Comparison of ENCODE assay signal across 40 cellular contexts in the genomic region with DNA sequence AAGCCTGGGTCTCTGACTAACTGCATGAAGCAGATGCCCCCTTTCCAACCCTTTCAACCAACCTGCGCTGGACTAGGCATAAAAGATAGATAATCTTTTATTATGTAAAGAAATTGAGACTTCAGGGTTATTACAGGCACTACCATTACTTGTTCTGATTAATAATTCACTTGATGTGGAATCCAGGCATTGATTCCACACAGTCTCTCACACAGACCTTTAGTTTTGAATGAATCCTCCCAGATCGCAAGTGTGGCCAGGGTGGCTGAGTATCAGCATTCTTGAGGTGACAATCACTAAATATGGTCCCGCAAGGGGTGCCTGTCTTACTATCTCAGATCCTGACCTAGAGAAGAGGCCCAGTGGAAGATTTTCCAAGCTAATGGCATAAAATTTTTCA.
"Had no signal": no experiment of that assay in that cellular context is flagged by ENCODE, and none has a peak within 500 bp of the region (broad histone marks: within the 10 kb centered on the region; RNA-seq: fewer than 3 reads in every experiment).

No MANE protein-coding gene starts in this region.

- FAIRE-seq: astrocyte, bronchial epithelial cell had no signal

- H3K27ac Mint-ChIP-seq: activated naive CD4-positive, alpha-beta T cell treated with anti-CD3 and anti-CD28 coated beads for 36 hours; activated naive CD4-positive, alpha-beta T cell treated with anti-CD3 and anti-CD28 coated beads, Interleukin-2, amount 10 ng/mL, durations not matched to agents 7 days and 5 days; activated naive CD4-positive, alpha-beta T cell treated with anti-CD3 and anti-CD28 coated beads, Interleukin-2, amount 50 U/mL, for 24 hours; activated naive CD4-positive, alpha-beta T cell treated with anti-CD3 and anti-CD28 coated beads, Interleukin-2, amount 50 U/mL, for 72 hours; activated naive CD8-positive, alpha-beta T cell; activated naive CD8-positive, alpha-beta T cell treated with anti-CD3 and anti-CD28 coated beads for 36 hours; activated naive CD8-positive, alpha-beta T cell treated with anti-CD3 and anti-CD28 coated beads, Interleukin-2, amount 10 ng/mL, durations not matched to agents 7 days and 5 days; activated naive CD8-positive, alpha-beta T cell treated with anti-CD3 and anti-CD28 coated beads, Interleukin-2, amount 50 U/mL, for 24 hours; activated T-cell treated with anti-CD3 and anti-CD28 coated beads, Interleukin-2, amount 50 U/mL, for 24 hours; activated T-cell treated with anti-CD3 and anti-CD28 coated beads, Interleukin-2, amount 50 U/mL, for 72 hours; activated T-helper 1 cell treated with anti-CD3 and anti-CD28 coated beads, Interleukin-12 subunit alpha, Interleukin-12 subunit beta, Interleukin-2, Interleukin-4 antibody, amounts not matched to agents 30 ng/mL and 10 ng/mL and 1 ng/mL, durations not matched to agents 14 hours and 24 hours and 36 hours; activated T-helper 17 cell treated with anti-CD3 and anti-CD28 coated beads, Interleukin-2, amount 50 U/mL, for 72 hours; activated T-helper 2 cell treated with anti-CD3 and anti-CD28 coated beads, Interferon-gamma antibody, Interleukin-2, Interleukin-4, amounts not matched to agents 10 μg/mL and 5 μg/mL and 100 μg/mL, durations not matched to agents 14 hours and 24 hours and 36 hours; brain had no signal

- H3K4me3 ChIP-seq: adrenal gland, ascending aorta, body of pancreas, breast epithelium, cardiac muscle cell had no signal

- H3K4me1 ChIP-seq: adrenal gland, ascending aorta, breast epithelium had no signal

- ATAC-seq: activated naive CD4-positive, alpha-beta T cell treated with anti-CD3 and anti-CD28 coated beads, Interleukin-2, amount 50 U/mL, for 72 hours; activated naive CD8-positive, alpha-beta T cell treated with anti-CD3 and anti-CD28 coated beads, Interleukin-2, amount 50 U/mL, for 24 hours; activated T-cell treated with anti-CD3 and anti-CD28 coated beads, Interleukin-2, amount 50 U/mL, for 4 hours; activated T-cell treated with anti-CD3 and anti-CD28 coated beads, Interleukin-2, amount 50 U/mL, for 72 hours; activated T-helper 17 cell treated with anti-CD3 and anti-CD28 coated beads, Interleukin-2, amount 50 U/mL, for 72 hours; body of pancreas had no signal

- H3K27ac ChIP-seq: adrenal gland, ascending aorta, body of pancreas, brain microvascular endothelial cell, breast epithelium, cardiac muscle cell had no signal

- H3K36me3 ChIP-seq: adrenal gland, ascending aorta, brain microvascular endothelial cell, breast epithelium, cardiac muscle cell had no signal

- H3K9me3 Mint-ChIP-seq: activated naive CD4-positive, alpha-beta T cell treated with anti-CD3 and anti-CD28 coated beads, Interleukin-2, amount 10 ng/mL, durations not matched to agents 7 days and 5 days; activated naive CD4-positive, alpha-beta T cell treated with anti-CD3 and anti-CD28 coated beads, Interleukin-2, amount 50 U/mL, for 24 hours; activated naive CD8-positive, alpha-beta T cell treated with anti-CD3 and anti-CD28 coated beads for 36 hours; activated naive CD8-positive, alpha-beta T cell treated with anti-CD3 and anti-CD28 coated beads, Interleukin-2, amount 10 ng/mL, durations not matched to agents 7 days and 5 days; activated naive CD8-positive, alpha-beta T cell treated with anti-CD3 and anti-CD28 coated beads, Interleukin-2, amount 50 U/mL, for 24 hours; activated T-cell treated with anti-CD3 and anti-CD28 coated beads, Interleukin-2, amount 50 U/mL, for 24 hours; activated T-cell treated with anti-CD3 and anti-CD28 coated beads, Interleukin-2, amount 50 U/mL, for 4 hours; activated T-helper 1 cell treated with anti-CD3 and anti-CD28 coated beads, Interleukin-12 subunit alpha, Interleukin-12 subunit beta, Interleukin-2, Interleukin-4 antibody, amounts not matched to agents 30 ng/mL and 10 ng/mL and 1 ng/mL, durations not matched to agents 14 hours and 24 hours and 36 hours; activated T-helper 2 cell treated with anti-CD3 and anti-CD28 coated beads, Interferon-gamma antibody, Interleukin-2, Interleukin-4, amounts not matched to agents 10 μg/mL and 5 μg/mL and 100 μg/mL, durations not matched to agents 14 hours and 24 hours and 36 hours had no signal

- H3K27me3 ChIP-seq: adrenal gland, ascending aorta, body of pancreas, brain microvascular endothelial cell, breast epithelium, cardiac muscle cell had no signal

- H3K36me3 Mint-ChIP-seq: activated naive CD4-positive, alpha-beta T cell treated with anti-CD3 and anti-CD28 coated beads, Interleukin-2, amount 10 ng/mL, durations not matched to agents 7 days and 5 days; activated naive CD4-positive, alpha-beta T cell treated with anti-CD3 and anti-CD28 coated beads, Interleukin-2, amount 50 U/mL, for 24 hours; activated naive CD4-positive, alpha-beta T cell treated with anti-CD3 and anti-CD28 coated beads, Interleukin-2, amount 50 U/mL, for 72 hours; activated naive CD8-positive, alpha-beta T cell; activated naive CD8-positive, alpha-beta T cell treated with anti-CD3 and anti-CD28 coated beads for 36 hours; activated naive CD8-positive, alpha-beta T cell treated with anti-CD3 and anti-CD28 coated beads, Interleukin-2, amount 10 ng/mL, durations not matched to agents 7 days and 5 days; brain had no signal

- H3K4me1 Mint-ChIP-seq: activated naive CD4-positive, alpha-beta T cell treated with anti-CD3 and anti-CD28 coated beads, Interleukin-2, amount 10 ng/mL, durations not matched to agents 7 days and 5 days; activated naive CD4-positive, alpha-beta T cell treated with anti-CD3 and anti-CD28 coated beads, Interleukin-2, amount 50 U/mL, for 24 hours; activated naive CD8-positive, alpha-beta T cell treated with anti-CD3 and anti-CD28 coated beads for 36 hours; activated naive CD8-positive, alpha-beta T cell treated with anti-CD3 and anti-CD28 coated beads, Interleukin-2, amount 10 ng/mL, durations not matched to agents 7 days and 5 days; activated naive CD8-positive, alpha-beta T cell treated with anti-CD3 and anti-CD28 coated beads, Interleukin-2, amount 50 U/mL, for 24 hours; activated T-helper 17 cell treated with anti-CD3 and anti-CD28 coated beads, Interleukin-2, amount 50 U/mL, for 72 hours; brain; central memory CD8-positive, alpha-beta T cell had no signal

- DNase-seq: activated effector memory CD4-positive, alpha-beta T cell treated with anti-CD3 and anti-CD28 coated beads, Interleukin-2, amount 50 U/mL, for 16 hours; activated effector memory CD4-positive, alpha-beta T cell treated with Interleukin-2 at 50 U/mL for 16 hours; activated gamma-delta T cell; activated gamma-delta T cell treated with Interleukin-2 at 50 U/mL for 16 hours; activated naive CD4-positive, alpha-beta T cell; activated naive CD4-positive, alpha-beta T cell treated with anti-CD3 and anti-CD28 coated beads for 36 hours; activated naive CD4-positive, alpha-beta T cell treated with anti-CD3 and anti-CD28 coated beads, Interleukin-2, amount 10 ng/mL, durations not matched to agents 7 days and 5 days; activated naive CD4-positive, alpha-beta T cell treated with anti-CD3 and anti-CD28 coated beads, Interleukin-2, amount 50 U/mL, for 16 hours; activated naive CD4-positive, alpha-beta T cell treated with Interleukin-2 at 50 U/mL for 16 hours; activated naive CD8-positive, alpha-beta T cell treated with anti-CD3 and anti-CD28 coated beads for 36 hours; activated naive CD8-positive, alpha-beta T cell treated with anti-CD3 and anti-CD28 coated beads, Interleukin-2, amount 10 ng/mL, durations not matched to agents 7 days and 5 days; activated naive CD8-positive, alpha-beta T cell treated with anti-CD3 and anti-CD28 coated beads, Interleukin-2, amount 50 U/mL, for 24 hours; activated T-cell treated with anti-CD3 and anti-CD28 coated beads, Interleukin-2, amount 50 U/mL, for 1 hour; activated T-cell treated with anti-CD3 and anti-CD28 coated beads, Interleukin-2, amount 50 U/mL, for 24 hours; activated T-cell treated with anti-CD3 and anti-CD28 coated beads, Interleukin-2, amount 50 U/mL, for 4 hours; activated T-cell treated with anti-CD3 and anti-CD28 coated beads, Interleukin-2, amount 50 U/mL, for 48 hours; activated T-cell treated with anti-CD3 and anti-CD28 coated beads, Interleukin-2, amount 50 U/mL, for 72 hours; adrenal gland; amniotic stem cell; amygdala; anterior cingulate cortex; aorta; body of pancreas; brain microvascular endothelial cell; caudate nucleus; central memory CD4-positive, alpha-beta T cell; cerebellar nuclear complex had no signal

- H3K27me3 Mint-ChIP-seq: activated naive CD4-positive, alpha-beta T cell treated with anti-CD3 and anti-CD28 coated beads, Interleukin-2, amount 10 ng/mL, durations not matched to agents 7 days and 5 days; activated T-cell treated with anti-CD3 and anti-CD28 coated beads, Interleukin-2, amount 50 U/mL, for 24 hours; central memory CD8-positive, alpha-beta T cell had no signal

- H3K4me3 Mint-ChIP-seq: activated naive CD4-positive, alpha-beta T cell treated with anti-CD3 and anti-CD28 coated beads for 36 hours; activated naive CD4-positive, alpha-beta T cell treated with anti-CD3 and anti-CD28 coated beads, Interleukin-2, amount 10 ng/mL, durations not matched to agents 7 days and 5 days; activated naive CD4-positive, alpha-beta T cell treated with anti-CD3 and anti-CD28 coated beads, Interleukin-2, amount 50 U/mL, for 24 hours; activated naive CD8-positive, alpha-beta T cell; activated naive CD8-positive, alpha-beta T cell treated with anti-CD3 and anti-CD28 coated beads for 36 hours; activated naive CD8-positive, alpha-beta T cell treated with anti-CD3 and anti-CD28 coated beads, Interleukin-2, amount 10 ng/mL, durations not matched to agents 7 days and 5 days; activated naive CD8-positive, alpha-beta T cell treated with anti-CD3 and anti-CD28 coated beads, Interleukin-2, amount 50 U/mL, for 24 hours; activated T-cell treated with anti-CD3 and anti-CD28 coated beads, Interleukin-2, amount 50 U/mL, for 24 hours; activated T-cell treated with anti-CD3 and anti-CD28 coated beads, Interleukin-2, amount 50 U/mL, for 4 hours; activated T-cell treated with anti-CD3 and anti-CD28 coated beads, Interleukin-2, amount 50 U/mL, for 72 hours; activated T-helper 1 cell treated with anti-CD3 and anti-CD28 coated beads, Interleukin-12 subunit alpha, Interleukin-12 subunit beta, Interleukin-2, Interleukin-4 antibody, amounts not matched to agents 30 ng/mL and 10 ng/mL and 1 ng/mL, durations not matched to agents 14 hours and 24 hours and 36 hours; activated T-helper 17 cell treated with anti-CD3 and anti-CD28 coated beads, Interleukin-2, amount 50 U/mL, for 72 hours; brain; central memory CD8-positive, alpha-beta T cell had no signal

- H3K9me3 ChIP-seq: adrenal gland, ascending aorta, body of pancreas, breast epithelium had no signal
